In the genomic region with DNA sequence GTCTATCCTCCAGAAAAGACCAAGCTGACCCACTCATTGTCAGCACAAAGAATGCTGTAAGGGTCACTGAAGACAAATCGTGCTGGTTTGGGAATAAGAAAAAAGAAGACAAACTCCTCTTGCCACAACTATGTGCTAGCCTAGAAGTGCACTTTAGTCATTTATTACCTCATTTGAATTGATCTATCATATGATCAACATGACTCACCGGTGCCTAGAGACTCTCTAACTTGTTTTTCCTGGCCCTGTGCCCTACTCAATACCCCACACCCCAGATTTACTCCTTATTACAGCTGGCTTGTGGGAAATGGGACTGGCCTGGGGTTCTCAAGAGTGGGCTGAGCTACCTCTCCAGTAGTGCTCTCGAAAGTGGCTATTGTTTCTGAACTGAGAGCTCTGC, we compare ENCODE assay signal across 10 cellular contexts. TPM values are rescaled to one million over a fixed set of nuclear protein-coding genes. Genes with fewer than 3 reads are reported as not detected.
DNase-seq lines count a peak whose midpoint lies in the region; ATAC-seq and TF ChIP-seq lines count a peak whose summit lies in the region.
"Had no signal": no experiment of that assay in that cellular context is flagged by ENCODE, and none has a peak within 500 bp of the region (broad histone marks: within the 10 kb centered on the region; RNA-seq: fewer than 3 reads in every experiment).

No MANE protein-coding gene starts in this region.

- no peaks in the 10 kb centered on the region for H3K36me3 ChIP-seq in left lung

- H3K27ac ChIP-seq in left lung: peak overlapping the region in 1 of 2 donors; percentile 24

- intact Hi-C loops in left lung (cut with DNase I): no loop called here

- peak; percentile 79 for DNase-seq in ACHN
- DNase-seq in HFF-Myc (ENCODE audit: extremely low read depth, low read depth): peak; percentile 27
- peak; percentile 93 for DNase-seq in astrocyte of the spinal cord (ENCODE audit: low read depth, low spot score)
- DNase-seq in left lung: peak in 1 of 2 donors; percentile 72
- DNase-seq in NCI-H187 treated with DMSO at 0.1 percent for 48 hours (lab: John Stamatoyannopoulos, UW): no peak
- DNase-seq in GM10248 (ENCODE audit: extremely low spot score): no peak
- DNase-seq: NCI-H2081 treated with DMSO at 0.1 percent for 48 hours had no signal

- in situ Hi-C loops in ACHN (cut with HindIII; ENCODE audit: low pct_ligation_motif_present, low pct_unique_long_range_greater_than_20kb, low sequenced_read_pairs) (no loop called here), astrocyte of the spinal cord (cut with HindIII; ENCODE audit: low sequenced_read_pairs) (no loop called here)

- peaks cover 0 to 5% of the 10 kb centered on the region in 2 donors for H3K4me1 ChIP-seq in left lung

- H3K27me3 ChIP-seq in left lung: no peaks in the 10 kb centered on the region

- CTCF ChIA-PET in GM10248 (lab: Yijun Ruan, JAX): interaction anchor here (0.6 to 1.2 kb wide), 2 partner anchors 14 to 419 kb away, joined by 3 read pairs; no protein-coding TSS in a partner anchor

- H3K4me3 ChIP-seq in HFF-Myc (replicated peaks; ENCODE audit: low read depth, low read length) (no peak overlapping the region), astrocyte of the spinal cord (ENCODE audit: low read depth, low read length) (no peak overlapping the region), left lung (no peak overlapping the region)

- H3K9me3 ChIP-seq in left lung: no peaks in the 10 kb centered on the region

- TF ChIP-seq CTCF in HFF-Myc (IDR thresholded peaks at IDR 0.05; ENCODE audit: low read depth, low read length, missing control alignments) (no peak), astrocyte of the spinal cord (IDR thresholded peaks at IDR 0.05; ENCODE audit: low read depth, low read length) (no peak), left lung (IDR thresholded peaks at IDR 0.05) (no peak), GM10248 (IDR thresholded peaks at IDR 0.05; ENCODE audit: control extremely low read depth, extremely low read depth, low read depth, missing control alignments) (no peak)

- ATAC-seq in left lung (peak; percentile 90), GM19467 (IDR thresholded peaks at IDR 0.05; ENCODE audit: unreplicated experiment) (no peak), HG03045 (IDR thresholded peaks at IDR 0.05; ENCODE audit: unreplicated experiment) (no peak)

- POLR2A ChIA-PET in GM10248 (lab: Yijun Ruan, JAX): no interaction called here

RNA-seq across cellular contexts. Expression of a gene that starts 35.9 kb away (rescaled TPM):
- total RNA-seq in left lung: under 1 TPM in 1 of 2 donors, not detected in 1; 0.13 TPM
- total RNA-seq: activated CD8-positive, alpha-beta memory T cell treated with anti-CD3 and anti-CD28 coated beads for 36 hours had no signal

Comparison
In these comparisons a context has a peak if more than half of its experiments do, and no peak if none do; other contexts are left out.
1. DNase-seq: peak in ACHN (single experiment), HFF-Myc (single experiment) and astrocyte of the spinal cord (single experiment); none in NCI-H187 treated with DMSO at 0.1 percent for 48 hours (single experiment) and GM10248 (single experiment).